ENCODE assay signal across 19 cellular contexts in genomic region chr14:26966942-26967341, GRCh38.
DNase-seq lines count a peak whose midpoint lies in the region; FAIRE-seq and TF ChIP-seq lines count a peak whose summit lies in the region.
"Had no signal": no experiment of that assay in that cellular context is flagged by ENCODE, and none has a peak within 500 bp of the region (broad histone marks: within the 10 kb centered on the region; RNA-seq: fewer than 3 reads in every experiment).

No MANE protein-coding gene starts in this region.

- H3K27ac ChIP-seq in epithelial cell of prostate (no peak overlapping the region), mesenchymal stem cell (ENCODE audit: low read length, poor library complexity, severe bottlenecking) (no peak overlapping the region), uterus (no peak overlapping the region)
- H3K27ac ChIP-seq: colonic mucosa, skin epidermis, VCaP had no signal

- H3K9me3 ChIP-seq in mesenchymal stem cell (ENCODE audit: control insufficient read depth, low read length) (no peaks in the 10 kb centered on the region), uterus (no peaks in the 10 kb centered on the region)
- H3K9me3 ChIP-seq: colonic mucosa, SK-N-SH had no signal

- intact Hi-C loops in uterus (cut with DNase I; ENCODE audit: low total_unique reads): no loop called here

- no peak overlapping the region for H4K8ac ChIP-seq in mesenchymal stem cell (ENCODE audit: low read length)

- H3K79me1 ChIP-seq in mesenchymal stem cell (replicated peaks; ENCODE audit: low read length, poor library complexity, severe bottlenecking): no peaks in the 10 kb centered on the region

- no peak overlapping the region for H3K18ac ChIP-seq in mesenchymal stem cell (ENCODE audit: low read depth in 1 of 2, low read length in 2 of 2)

- no peak overlapping the region for H3K14ac ChIP-seq in mesenchymal stem cell (ENCODE audit: low read length in 2 of 2)

- H3K4me1 ChIP-seq in mesenchymal stem cell (ENCODE audit: control insufficient read depth, insufficient read depth, low read depth, low read length): no peaks in the 10 kb centered on the region
- H3K4me1 ChIP-seq in uterus: no peaks in the 10 kb centered on the region
- H3K4me1 ChIP-seq: colonic mucosa had no signal

- no peak overlapping the region for H2BK15ac ChIP-seq in mesenchymal stem cell (ENCODE audit: low read depth, poor library complexity, severe bottlenecking)

- no peak overlapping the region for H2BK5ac ChIP-seq in mesenchymal stem cell (ENCODE audit: low read depth, low read length, poor library complexity, severe bottlenecking)

- no peak overlapping the region for H2BK120ac ChIP-seq in mesenchymal stem cell (ENCODE audit: low read depth, low read length)

- H3K9ac ChIP-seq in mesenchymal stem cell (ENCODE audit: low read length): no peak overlapping the region
- H3K9ac ChIP-seq: SK-N-SH had no signal

- no peak for TF ChIP-seq POLR2A in uterus (IDR thresholded peaks at IDR 0.05)

- no peak overlapping the region for H3K4ac ChIP-seq in mesenchymal stem cell (ENCODE audit: low read depth in 1 of 2, low read length in 2 of 2)

- H3K4me2 ChIP-seq in mesenchymal stem cell (ENCODE audit: low read length, poor library complexity, severe bottlenecking): no peak overlapping the region
- H3K4me2 ChIP-seq: SK-N-SH had no signal

- H3K4me3 ChIP-seq in mesenchymal stem cell (ENCODE audit: insufficient read depth in 1 of 2, low read depth in 1 of 2, low read length in 2 of 2) (peak overlapping the region in 1 of 2 experiments; percentile 12), uterus (no peak overlapping the region)
- H3K4me3 ChIP-seq: colonic mucosa, skin epidermis had no signal

- no peak overlapping the region for H3K23ac ChIP-seq in mesenchymal stem cell (ENCODE audit: low read length in 2 of 2)

- DNase-seq in SHP77 (lab: John Stamatoyannopoulos, UW) (peak; percentile 27 to 35), SHP77 treated with DMSO at 0.1 percent for 48 hours (lab: John Stamatoyannopoulos, UW) (no peak), epithelial cell of prostate (ENCODE audit: low read depth, low spot score) (peak; percentile 60), mesenchymal stem cell (peak; percentile 35), uterus (peak; percentile 36 to 38), D721Med (ENCODE audit: insufficient read length, low spot score) (no peak), D341Med (ENCODE audit: low spot score) (no peak), NCI-H345 (lab: John Stamatoyannopoulos, UW) (no peak)
- DNase-seq: 8988T; activated CD8-positive, alpha-beta memory T cell treated with anti-CD3 and anti-CD28 coated beads, Interleukin-2, amount 50 U/mL, for 48 hours; activated naive CD8-positive, alpha-beta T cell treated with anti-CD3 and anti-CD28 coated beads for 36 hours; colonic mucosa; COR-L47; NCI-H2081; NK-92 treated with Interleukin-12 subunit alpha and Interleukin-12 subunit beta, amount 100 ng/mL, for 24 hours; SK-N-SH had no signal

- H2BK12ac ChIP-seq in mesenchymal stem cell (ENCODE audit: low read length in 2 of 2): no peak overlapping the region

- H3K36me3 ChIP-seq in mesenchymal stem cell (ENCODE audit: control insufficient read depth in 1 of 2, insufficient read depth in 2 of 2, low read depth in 1 of 2, low read length in 2 of 2) (no peaks in the 10 kb centered on the region), uterus (no peaks in the 10 kb centered on the region)
- H3K36me3 ChIP-seq: colonic mucosa had no signal

- no peak overlapping the region for H2AK5ac ChIP-seq in mesenchymal stem cell (ENCODE audit: low read length, severe bottlenecking)

- no peak overlapping the region for H4K91ac ChIP-seq in mesenchymal stem cell (ENCODE audit: low read length)

- H3K27me3 ChIP-seq in mesenchymal stem cell (ENCODE audit: control insufficient read depth in 1 of 2, insufficient read depth in 1 of 2, low read length in 2 of 2): no peaks in the 10 kb centered on the region
- H3K27me3 ChIP-seq in uterus: no peaks in the 10 kb centered on the region
- H3K27me3 ChIP-seq: colonic mucosa had no signal

- no peak for FAIRE-seq in D721Med (lab: Jason Lieb, UNC)
- FAIRE-seq: keratinocyte had no signal

- TF ChIP-seq CTCF in uterus (IDR thresholded peaks at IDR 0.05) (no peak), D721Med (IDR thresholded peaks at IDR 0.05; ENCODE audit: insufficient read depth, missing control alignments) (no peak)

- no peak overlapping the region for H2AFZ ChIP-seq in mesenchymal stem cell (ENCODE audit: low read depth, low read length)

- WGBS in mesenchymal stem cell: 35% methylated on average over 3 of the region's 3 CpGs

Comparison
In these comparisons a context has a peak if more than half of its experiments do, and no peak if none do; other contexts are left out.
1. DNase-seq: peak in SHP77 (2 of 2), epithelial cell of prostate (single experiment), mesenchymal stem cell (single experiment) and uterus (2 of 2); none in SHP77 treated with DMSO at 0.1 percent for 48 hours (single experiment), D721Med (single experiment), D341Med (single experiment) and NCI-H345 (single experiment).